Comparison of ENCODE assay signal across 1 cellular context in the genomic region with DNA sequence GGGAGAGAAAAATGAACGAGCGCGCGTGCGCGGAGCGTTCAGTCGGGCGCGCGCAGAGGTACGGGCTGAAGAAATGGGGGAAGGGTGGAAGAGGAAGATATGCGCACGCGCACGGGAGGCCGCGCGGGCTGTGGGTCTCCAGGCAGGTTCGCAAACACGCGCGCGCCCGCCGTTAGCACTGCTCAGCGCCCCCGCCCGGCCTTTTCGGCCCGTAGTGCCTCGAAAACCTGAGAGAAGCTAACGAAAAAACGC.
TF ChIP-seq lines count a peak whose summit lies in the region.

No MANE protein-coding gene starts in this region.

TF ChIP-seq in K562, 482 proteins besides CTCF, POLR2A, EP300 and RAD21 (continued from another document and continues in another):
- TF ChIP-seq, protein P1, sequence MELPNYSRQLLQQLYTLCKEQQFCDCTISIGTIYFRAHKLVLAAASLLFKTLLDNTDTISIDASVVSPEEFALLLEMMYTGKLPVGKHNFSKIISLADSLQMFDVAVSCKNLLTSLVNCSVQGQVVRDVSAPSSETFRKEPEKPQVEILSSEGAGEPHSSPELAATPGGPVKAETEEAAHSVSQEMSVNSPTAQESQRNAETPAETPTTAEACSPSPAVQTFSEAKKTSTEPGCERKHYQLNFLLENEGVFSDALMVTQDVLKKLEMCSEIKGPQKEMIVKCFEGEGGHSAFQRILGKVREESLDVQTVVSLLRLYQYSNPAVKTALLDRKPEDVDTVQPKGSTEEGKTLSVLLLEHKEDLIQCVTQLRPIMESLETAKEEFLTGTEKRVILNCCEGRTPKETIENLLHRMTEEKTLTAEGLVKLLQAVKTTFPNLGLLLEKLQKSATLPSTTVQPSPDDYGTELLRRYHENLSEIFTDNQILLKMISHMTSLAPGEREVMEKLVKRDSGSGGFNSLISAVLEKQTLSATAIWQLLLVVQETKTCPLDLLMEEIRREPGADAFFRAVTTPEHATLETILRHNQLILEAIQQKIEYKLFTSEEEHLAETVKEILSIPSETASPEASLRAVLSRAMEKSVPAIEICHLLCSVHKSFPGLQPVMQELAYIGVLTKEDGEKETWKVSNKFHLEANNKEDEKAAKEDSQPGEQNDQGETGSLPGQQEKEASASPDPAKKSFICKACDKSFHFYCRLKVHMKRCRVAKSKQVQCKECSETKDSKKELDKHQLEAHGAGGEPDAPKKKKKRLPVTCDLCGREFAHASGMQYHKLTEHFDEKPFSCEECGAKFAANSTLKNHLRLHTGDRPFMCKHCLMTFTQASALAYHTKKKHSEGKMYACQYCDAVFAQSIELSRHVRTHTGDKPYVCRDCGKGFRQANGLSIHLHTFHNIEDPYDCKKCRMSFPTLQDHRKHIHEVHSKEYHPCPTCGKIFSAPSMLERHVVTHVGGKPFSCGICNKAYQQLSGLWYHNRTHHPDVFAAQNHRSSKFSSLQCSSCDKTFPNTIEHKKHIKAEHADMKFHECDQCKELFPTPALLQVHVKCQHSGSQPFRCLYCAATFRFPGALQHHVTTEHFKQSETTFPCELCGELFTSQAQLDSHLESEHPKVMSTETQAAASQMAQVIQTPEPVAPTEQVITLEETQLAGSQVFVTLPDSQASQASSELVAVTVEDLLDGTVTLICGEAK (IDR thresholded peaks at IDR 0.05), result no peak
- TF ChIP-seq, protein P1 (CRISPR knock-in tag; IDR thresholded peaks at IDR 0.05), result no peak
- TF ChIP-seq MTA1 (IDR thresholded peaks at IDR 0.05; ENCODE audit: borderline replicate concordance) (no peak), ZNF41 (CRISPR knock-in tag; conservative IDR thresholded peaks at IDR 0.05) (0 out of 2 replicates have a peak, but pooled peaks have one; percentile 55), TRIM28 (IDR thresholded peaks at IDR 0.05) (no peak), PHTF2 (CRISPR knock-in tag; IDR thresholded peaks at IDR 0.05) (peak; percentile 75; the same call in 1 of the 2 replicates), NFE2 (IDR thresholded peaks at IDR 0.05; ENCODE audit: low read depth) (no peak), ZNF589 (CRISPR knock-in tag; IDR thresholded peaks at IDR 0.05; ENCODE audit: low read depth) (peak; percentile 81), KLF1 (tag; IDR thresholded peaks at IDR 0.05) (no peak), ZNF143 (CRISPR knock-in tag; IDR thresholded peaks at IDR 0.05) (no peak), TCFL5 (CRISPR knock-in tag; conservative IDR thresholded peaks at IDR 0.05) (no peak), HMG20B (CRISPR knock-in tag; IDR thresholded peaks at IDR 0.05) (no peak), RFX5 (IDR thresholded peaks at IDR 0.05; ENCODE audit: low read depth, low read length) (0 out of 2 replicates have a peak, but pooled peaks have one; percentile 24), NR2C1 (IDR thresholded peaks at IDR 0.05) (no peak), NR2C1 (tag; IDR thresholded peaks at IDR 0.05) (peak; percentile 35; the same call in 1 of the 2 replicates), CEBPB (tag; IDR thresholded peaks at IDR 0.05) (no peak), CCNT2 (IDR thresholded peaks at IDR 0.05; ENCODE audit: borderline replicate concordance, extremely low read depth, insufficient read length, low read depth, low read length) (peak; percentile 80), MAZ (CRISPR knock-in tag; conservative IDR thresholded peaks at IDR 0.05 in 1 of 2, IDR thresholded peaks at IDR 0.05 in 1 of 2) (peak in 1 of 2 experiments; percentile 63; a peak in 2 of 4 replicates), NR2C2 (CRISPR knock-in tag; IDR thresholded peaks at IDR 0.05) (no peak), NR2C2 (tag; IDR thresholded peaks at IDR 0.05) (no peak), SIRT6 (IDR thresholded peaks at IDR 0.05; ENCODE audit: low read depth, low read length) (no peak), SP2 (IDR thresholded peaks at IDR 0.05; ENCODE audit: extremely low read depth, low read depth, low read length, poor library complexity, severe bottlenecking) (no peak), CBFA2T3 (IDR thresholded peaks at IDR 0.05) (no peak), KAT2B (IDR thresholded peaks at IDR 0.05; ENCODE audit: low read depth, low read length) (no peak), POLR2G (IDR thresholded peaks at IDR 0.05; ENCODE audit: low read depth, low read length) (peak; percentile 91), NR1H2 (CRISPR knock-in tag; IDR thresholded peaks at IDR 0.05) (no peak), OTX1 (CRISPR knock-in tag; IDR thresholded peaks at IDR 0.05) (peak; percentile 74; the same call in 1 of the 2 replicates), ZNF583 (CRISPR knock-in tag; IDR thresholded peaks at IDR 0.05) (peak; percentile 33; the same call in 1 of the 2 replicates), SMAD1 (IDR thresholded peaks at IDR 0.05; ENCODE audit: low read depth, low read length, partially characterized antibody) (no peak), KDM5B (IDR thresholded peaks at IDR 0.05; ENCODE audit: insufficient replicate concordance, low read depth, low read length) (no peak), SAFB2 (IDR thresholded peaks at IDR 0.05; ENCODE audit: borderline replicate concordance, low read depth, low read length, severe bottlenecking) (no peak), ZNF586 (CRISPR knock-in tag; conservative IDR thresholded peaks at IDR 0.05) (no peak), ZBTB17 (CRISPR knock-in tag; IDR thresholded peaks at IDR 0.05) (peak; percentile 12; the same call in 1 of the 2 replicates), FIP1L1 (IDR thresholded peaks at IDR 0.05; ENCODE audit: low read depth, low read length, poor library complexity, severe bottlenecking) (peak; percentile 97), NFIC (IDR thresholded peaks at IDR 0.05) (0 out of 2 replicates have a peak, but pooled peaks have one; percentile 14), MED1 (CRISPR knock-in tag; IDR thresholded peaks at IDR 0.05; ENCODE audit: borderline replicate concordance) (no peak), SRSF3 (IDR thresholded peaks at IDR 0.05; ENCODE audit: insufficient read depth, low read length) (peak; percentile 97; the same call in 1 of the 2 replicates), TBL1XR1 (IDR thresholded peaks at IDR 0.05; ENCODE audit: low read length in 2 of 2) (peak in 1 of 2 experiments; percentile 60; a peak in 2 of 4 replicates), L3MBTL2 (IDR thresholded peaks at IDR 0.05) (no peak), ELF4 (CRISPR knock-in tag; IDR thresholded peaks at IDR 0.05) (peak; percentile 86; the same call in 1 of the 2 replicates), HNRNPUL1 (IDR thresholded peaks at IDR 0.05; ENCODE audit: low read length) (no peak)
- TF ChIP-seq, protein P2, sequence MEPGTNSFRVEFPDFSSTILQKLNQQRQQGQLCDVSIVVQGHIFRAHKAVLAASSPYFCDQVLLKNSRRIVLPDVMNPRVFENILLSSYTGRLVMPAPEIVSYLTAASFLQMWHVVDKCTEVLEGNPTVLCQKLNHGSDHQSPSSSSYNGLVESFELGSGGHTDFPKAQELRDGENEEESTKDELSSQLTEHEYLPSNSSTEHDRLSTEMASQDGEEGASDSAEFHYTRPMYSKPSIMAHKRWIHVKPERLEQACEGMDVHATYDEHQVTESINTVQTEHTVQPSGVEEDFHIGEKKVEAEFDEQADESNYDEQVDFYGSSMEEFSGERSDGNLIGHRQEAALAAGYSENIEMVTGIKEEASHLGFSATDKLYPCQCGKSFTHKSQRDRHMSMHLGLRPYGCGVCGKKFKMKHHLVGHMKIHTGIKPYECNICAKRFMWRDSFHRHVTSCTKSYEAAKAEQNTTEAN (CRISPR knock-in tag; IDR thresholded peaks at IDR 0.05), result 0 out of 2 replicates have a peak, but pooled peaks have one; percentile 4
- TF ChIP-seq, protein P3, sequence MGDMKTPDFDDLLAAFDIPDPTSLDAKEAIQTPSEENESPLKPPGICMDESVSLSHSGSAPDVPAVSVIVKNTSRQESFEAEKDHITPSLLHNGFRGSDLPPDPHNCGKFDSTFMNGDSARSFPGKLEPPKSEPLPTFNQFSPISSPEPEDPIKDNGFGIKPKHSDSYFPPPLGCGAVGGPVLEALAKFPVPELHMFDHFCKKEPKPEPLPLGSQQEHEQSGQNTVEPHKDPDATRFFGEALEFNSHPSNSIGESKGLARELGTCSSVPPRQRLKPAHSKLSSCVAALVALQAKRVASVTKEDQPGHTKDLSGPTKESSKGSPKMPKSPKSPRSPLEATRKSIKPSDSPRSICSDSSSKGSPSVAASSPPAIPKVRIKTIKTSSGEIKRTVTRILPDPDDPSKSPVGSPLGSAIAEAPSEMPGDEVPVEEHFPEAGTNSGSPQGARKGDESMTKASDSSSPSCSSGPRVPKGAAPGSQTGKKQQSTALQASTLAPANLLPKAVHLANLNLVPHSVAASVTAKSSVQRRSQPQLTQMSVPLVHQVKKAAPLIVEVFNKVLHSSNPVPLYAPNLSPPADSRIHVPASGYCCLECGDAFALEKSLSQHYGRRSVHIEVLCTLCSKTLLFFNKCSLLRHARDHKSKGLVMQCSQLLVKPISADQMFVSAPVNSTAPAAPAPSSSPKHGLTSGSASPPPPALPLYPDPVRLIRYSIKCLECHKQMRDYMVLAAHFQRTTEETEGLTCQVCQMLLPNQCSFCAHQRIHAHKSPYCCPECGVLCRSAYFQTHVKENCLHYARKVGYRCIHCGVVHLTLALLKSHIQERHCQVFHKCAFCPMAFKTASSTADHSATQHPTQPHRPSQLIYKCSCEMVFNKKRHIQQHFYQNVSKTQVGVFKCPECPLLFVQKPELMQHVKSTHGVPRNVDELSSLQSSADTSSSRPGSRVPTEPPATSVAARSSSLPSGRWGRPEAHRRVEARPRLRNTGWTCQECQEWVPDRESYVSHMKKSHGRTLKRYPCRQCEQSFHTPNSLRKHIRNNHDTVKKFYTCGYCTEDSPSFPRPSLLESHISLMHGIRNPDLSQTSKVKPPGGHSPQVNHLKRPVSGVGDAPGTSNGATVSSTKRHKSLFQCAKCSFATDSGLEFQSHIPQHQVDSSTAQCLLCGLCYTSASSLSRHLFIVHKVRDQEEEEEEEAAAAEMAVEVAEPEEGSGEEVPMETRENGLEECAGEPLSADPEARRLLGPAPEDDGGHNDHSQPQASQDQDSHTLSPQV (IDR thresholded peaks at IDR 0.05), result no peak; the same call in 1 of the 2 replicates
- TF ChIP-seq, protein P4, sequence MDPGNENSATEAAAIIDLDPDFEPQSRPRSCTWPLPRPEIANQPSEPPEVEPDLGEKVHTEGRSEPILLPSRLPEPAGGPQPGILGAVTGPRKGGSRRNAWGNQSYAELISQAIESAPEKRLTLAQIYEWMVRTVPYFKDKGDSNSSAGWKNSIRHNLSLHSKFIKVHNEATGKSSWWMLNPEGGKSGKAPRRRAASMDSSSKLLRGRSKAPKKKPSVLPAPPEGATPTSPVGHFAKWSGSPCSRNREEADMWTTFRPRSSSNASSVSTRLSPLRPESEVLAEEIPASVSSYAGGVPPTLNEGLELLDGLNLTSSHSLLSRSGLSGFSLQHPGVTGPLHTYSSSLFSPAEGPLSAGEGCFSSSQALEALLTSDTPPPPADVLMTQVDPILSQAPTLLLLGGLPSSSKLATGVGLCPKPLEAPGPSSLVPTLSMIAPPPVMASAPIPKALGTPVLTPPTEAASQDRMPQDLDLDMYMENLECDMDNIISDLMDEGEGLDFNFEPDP (CRISPR knock-in tag; IDR thresholded peaks at IDR 0.05), result no peak
- TF ChIP-seq, protein P5, sequence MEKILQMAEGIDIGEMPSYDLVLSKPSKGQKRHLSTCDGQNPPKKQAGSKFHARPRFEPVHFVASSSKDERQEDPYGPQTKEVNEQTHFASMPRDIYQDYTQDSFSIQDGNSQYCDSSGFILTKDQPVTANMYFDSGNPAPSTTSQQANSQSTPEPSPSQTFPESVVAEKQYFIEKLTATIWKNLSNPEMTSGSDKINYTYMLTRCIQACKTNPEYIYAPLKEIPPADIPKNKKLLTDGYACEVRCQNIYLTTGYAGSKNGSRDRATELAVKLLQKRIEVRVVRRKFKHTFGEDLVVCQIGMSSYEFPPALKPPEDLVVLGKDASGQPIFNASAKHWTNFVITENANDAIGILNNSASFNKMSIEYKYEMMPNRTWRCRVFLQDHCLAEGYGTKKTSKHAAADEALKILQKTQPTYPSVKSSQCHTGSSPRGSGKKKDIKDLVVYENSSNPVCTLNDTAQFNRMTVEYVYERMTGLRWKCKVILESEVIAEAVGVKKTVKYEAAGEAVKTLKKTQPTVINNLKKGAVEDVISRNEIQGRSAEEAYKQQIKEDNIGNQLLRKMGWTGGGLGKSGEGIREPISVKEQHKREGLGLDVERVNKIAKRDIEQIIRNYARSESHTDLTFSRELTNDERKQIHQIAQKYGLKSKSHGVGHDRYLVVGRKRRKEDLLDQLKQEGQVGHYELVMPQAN (IDR thresholded peaks at IDR 0.05; ENCODE audit: borderline replicate concordance), result no peak
- TF ChIP-seq, protein P6, sequence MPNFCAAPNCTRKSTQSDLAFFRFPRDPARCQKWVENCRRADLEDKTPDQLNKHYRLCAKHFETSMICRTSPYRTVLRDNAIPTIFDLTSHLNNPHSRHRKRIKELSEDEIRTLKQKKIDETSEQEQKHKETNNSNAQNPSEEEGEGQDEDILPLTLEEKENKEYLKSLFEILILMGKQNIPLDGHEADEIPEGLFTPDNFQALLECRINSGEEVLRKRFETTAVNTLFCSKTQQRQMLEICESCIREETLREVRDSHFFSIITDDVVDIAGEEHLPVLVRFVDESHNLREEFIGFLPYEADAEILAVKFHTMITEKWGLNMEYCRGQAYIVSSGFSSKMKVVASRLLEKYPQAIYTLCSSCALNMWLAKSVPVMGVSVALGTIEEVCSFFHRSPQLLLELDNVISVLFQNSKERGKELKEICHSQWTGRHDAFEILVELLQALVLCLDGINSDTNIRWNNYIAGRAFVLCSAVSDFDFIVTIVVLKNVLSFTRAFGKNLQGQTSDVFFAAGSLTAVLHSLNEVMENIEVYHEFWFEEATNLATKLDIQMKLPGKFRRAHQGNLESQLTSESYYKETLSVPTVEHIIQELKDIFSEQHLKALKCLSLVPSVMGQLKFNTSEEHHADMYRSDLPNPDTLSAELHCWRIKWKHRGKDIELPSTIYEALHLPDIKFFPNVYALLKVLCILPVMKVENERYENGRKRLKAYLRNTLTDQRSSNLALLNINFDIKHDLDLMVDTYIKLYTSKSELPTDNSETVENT (CRISPR knock-in tag; IDR thresholded peaks at IDR 0.05), result peak; percentile 79
